ENCODE assay signal across 11 cellular contexts in the genomic region with DNA sequence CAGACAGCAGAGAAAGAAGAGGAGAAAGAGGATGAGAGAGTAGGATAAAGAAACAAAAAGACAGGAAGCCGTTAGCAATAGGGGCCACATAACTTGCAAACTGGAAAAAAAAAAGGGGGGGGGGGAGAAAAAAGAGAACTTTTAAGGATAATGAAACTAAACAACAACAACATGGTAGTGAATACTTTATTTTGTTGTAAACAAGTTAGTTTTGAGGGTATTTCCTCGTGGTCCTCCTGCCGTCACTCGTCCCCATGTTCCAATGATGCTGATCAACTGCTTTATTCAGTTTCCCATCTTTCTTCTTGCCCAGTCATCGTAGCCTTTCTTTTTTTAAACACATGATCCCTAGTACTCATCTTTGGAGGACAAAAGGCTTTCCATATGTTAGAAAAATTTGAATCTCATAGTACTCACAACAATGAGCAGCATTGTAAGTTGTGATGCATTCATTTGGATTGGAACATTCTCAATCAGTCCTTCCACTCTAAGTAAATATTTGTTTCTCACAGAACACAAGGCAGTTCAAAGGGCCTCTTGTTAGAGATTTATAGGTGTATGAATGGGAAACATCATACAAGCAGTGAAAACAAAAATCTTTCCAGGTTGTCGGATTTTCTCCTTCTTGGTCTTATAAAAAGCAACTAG. TPM values are rescaled to one million over a fixed set of nuclear protein-coding genes. Genes with fewer than 3 reads are reported as not detected.
DNase-seq lines count a peak whose midpoint lies in the region; ATAC-seq and TF ChIP-seq lines count a peak whose summit lies in the region.
"Had no signal": no experiment of that assay in that cellular context is flagged by ENCODE, and none has a peak within 500 bp of the region (broad histone marks: within the 10 kb centered on the region; RNA-seq: fewer than 3 reads in every experiment).

No MANE protein-coding gene starts in this region.

- H3K9me3 ChIP-seq in left ventricle myocardium inferior (replicated peaks) (no peaks in the 10 kb centered on the region), heart right ventricle (no peaks in the 10 kb centered on the region), liver (ENCODE audit: control insufficient read depth in 4 of 4, low read length in 3 of 4) (no peaks in the 10 kb centered on the region)
- H3K9me3 ChIP-seq: sigmoid colon, SJCRH30 had no signal

- 73 to 80% methylated on average over 6 of the region's 6 CpGs for WGBS in heart right ventricle, 2 donors
- 78% methylated on average over 6 of the region's 6 CpGs for WGBS in liver
- WGBS in lower leg skin, 2 donors: 74 to 84% methylated on average over 6 of the region's 6 CpGs

- no peak for TF ChIP-seq RAD21 in liver (IDR thresholded peaks at IDR 0.05)

- no peak for TF ChIP-seq POLR2A in lower leg skin (IDR thresholded peaks at IDR 0.05)

- no peaks in the 10 kb centered on the region for H3K27me3 ChIP-seq in left ventricle myocardium inferior (ENCODE audit: low read depth)
- no peaks in the 10 kb centered on the region for H3K27me3 ChIP-seq in heart right ventricle
- no peaks in the 10 kb centered on the region for H3K27me3 ChIP-seq in liver (ENCODE audit: control insufficient read depth in 4 of 4, insufficient read depth in 4 of 4, low read length in 3 of 4)
- H3K27me3 ChIP-seq: sigmoid colon, SJCRH30 had no signal

- H3K36me3 ChIP-seq in left ventricle myocardium inferior: peaks cover 49% of the 10 kb centered on the region
- H3K36me3 ChIP-seq in heart right ventricle: peaks cover 0 to 56% (median 11%) of the 10 kb centered on the region in 9 donors
- peaks cover 0 to 3% (median 0%) of the 10 kb centered on the region in 4 donors for H3K36me3 ChIP-seq in liver (ENCODE audit: control insufficient read depth in 4 of 4, insufficient read depth in 3 of 4, low read depth in 1 of 4, low read length in 3 of 4)
- H3K36me3 ChIP-seq: sigmoid colon, SJCRH30 had no signal

- ATAC-seq in heart right ventricle (no peak), GM18868 (IDR thresholded peaks at IDR 0.05; ENCODE audit: unreplicated experiment) (no peak)
- ATAC-seq: activated CD4-positive, alpha-beta T cell treated with anti-CD3 and anti-CD28 coated beads for 36 hours had no signal

- H3K4me3 ChIP-seq in left ventricle myocardium inferior (no peak overlapping the region), heart right ventricle (no peak overlapping the region), liver (ENCODE audit: low read depth in 1 of 3, low read length in 3 of 3) (no peak overlapping the region), lower leg skin (ENCODE audit: low read depth, poor library complexity, severe bottlenecking) (no peak overlapping the region)
- H3K4me3 ChIP-seq: sigmoid colon, SJCRH30 had no signal

- DNase-seq in left ventricle myocardium inferior (no peak), heart right ventricle (no peak), SHP77 treated with DMSO at 0.1 percent for 48 hours (lab: John Stamatoyannopoulos, UW) (peak; percentile 42), NCI-H446 treated with DMSO at 0.1 percent for 48 hours (lab: John Stamatoyannopoulos, UW) (no peak), lower leg skin (ENCODE audit: low spot score in 2 of 2) (no peak)
- DNase-seq in NK-92 treated with Interleukin-12 subunit alpha and Interleukin-12 subunit beta, amount 100 ng/mL, for 24 hours (lab: John Stamatoyannopoulos, UW): no peak
- DNase-seq: activated CD4-positive, alpha-beta T cell treated with anti-CD3 and anti-CD28 coated beads for 36 hours; sigmoid colon; SJCRH30 had no signal

- intact Hi-C loops in left ventricle myocardium inferior (cut with micrococcal nuclease) (no loop called here), heart right ventricle (cut with DNase I) (no loop called here), lower leg skin (cut with DNase I; ENCODE audit: low total_unique reads) (no loop called here)

- H3K9ac ChIP-seq in liver (ENCODE audit: low read depth in 1 of 2, low read length in 2 of 2): no peak overlapping the region

- peak overlapping the region; percentile 90 for H3K27ac ChIP-seq in left ventricle myocardium inferior (replicated peaks)
- peak overlapping the region in 3 of 10 donors; percentile 0 to 90 (median 87) for H3K27ac ChIP-seq in heart right ventricle
- peak overlapping the region in 1 of 2 donors; percentile 3 for H3K27ac ChIP-seq in liver (ENCODE audit: low read depth in 1 of 2, low read length in 2 of 2)
- H3K27ac ChIP-seq: SJCRH30 had no signal

- H3K4me1 ChIP-seq in left ventricle myocardium inferior (peaks cover 62% of the 10 kb centered on the region), heart right ventricle (peaks cover 0 to 62% (median 35%) of the 10 kb centered on the region in 9 donors), liver (ENCODE audit: control insufficient read depth in 4 of 4, insufficient read depth in 4 of 4, low read length in 3 of 4) (peaks cover 0 to 13% (median 5%) of the 10 kb centered on the region in 4 donors)
- H3K4me1 ChIP-seq: SJCRH30 had no signal

- TF ChIP-seq CTCF in left ventricle myocardium inferior (IDR thresholded peaks at IDR 0.05; ENCODE audit: borderline replicate concordance) (no peak), heart right ventricle (IDR thresholded peaks at IDR 0.05) (no peak), liver (IDR thresholded peaks at IDR 0.05; ENCODE audit: low read depth, low read length, missing input control) (no peak), lower leg skin (IDR thresholded peaks at IDR 0.05) (no peak)

TF ChIP-seq in liver, 16 proteins besides CTCF, POLR2A, EP300 and RAD21:
- no peak for TF ChIP-seq HNF4G (IDR thresholded peaks at IDR 0.05)
- TF ChIP-seq, protein P1, sequence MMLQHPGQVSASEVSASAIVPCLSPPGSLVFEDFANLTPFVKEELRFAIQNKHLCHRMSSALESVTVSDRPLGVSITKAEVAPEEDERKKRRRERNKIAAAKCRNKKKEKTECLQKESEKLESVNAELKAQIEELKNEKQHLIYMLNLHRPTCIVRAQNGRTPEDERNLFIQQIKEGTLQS (IDR thresholded peaks at IDR 0.05): no peak
- no peak for TF ChIP-seq TAF1 (conservative IDR thresholded peaks at IDR 0.05)
- TF ChIP-seq, protein P2, sequence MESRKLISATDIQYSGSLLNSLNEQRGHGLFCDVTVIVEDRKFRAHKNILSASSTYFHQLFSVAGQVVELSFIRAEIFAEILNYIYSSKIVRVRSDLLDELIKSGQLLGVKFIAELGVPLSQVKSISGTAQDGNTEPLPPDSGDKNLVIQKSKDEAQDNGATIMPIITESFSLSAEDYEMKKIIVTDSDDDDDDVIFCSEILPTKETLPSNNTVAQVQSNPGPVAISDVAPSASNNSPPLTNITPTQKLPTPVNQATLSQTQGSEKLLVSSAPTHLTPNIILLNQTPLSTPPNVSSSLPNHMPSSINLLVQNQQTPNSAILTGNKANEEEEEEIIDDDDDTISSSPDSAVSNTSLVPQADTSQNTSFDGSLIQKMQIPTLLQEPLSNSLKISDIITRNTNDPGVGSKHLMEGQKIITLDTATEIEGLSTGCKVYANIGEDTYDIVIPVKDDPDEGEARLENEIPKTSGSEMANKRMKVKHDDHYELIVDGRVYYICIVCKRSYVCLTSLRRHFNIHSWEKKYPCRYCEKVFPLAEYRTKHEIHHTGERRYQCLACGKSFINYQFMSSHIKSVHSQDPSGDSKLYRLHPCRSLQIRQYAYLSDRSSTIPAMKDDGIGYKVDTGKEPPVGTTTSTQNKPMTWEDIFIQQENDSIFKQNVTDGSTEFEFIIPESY (IDR thresholded peaks at IDR 0.05): no peak
- TF ChIP-seq NR2F2 (IDR thresholded peaks at IDR 0.05): no peak
- peak; percentile 6 to 33 for TF ChIP-seq HNF4A (conservative IDR thresholded peaks at IDR 0.05)

RNA-seq across cellular contexts. Expression of a gene that starts 8.5 kb away (rescaled TPM):
- total RNA-seq in left ventricle myocardium inferior (103 TPM), heart right ventricle (100 to 1,000 TPM in 5 of 10 donors, 10 to 100 TPM in 5; 63.6 to 142 (median 95.2) TPM), liver (10 to 100 TPM; 21.5 to 31.5 TPM), lower leg skin (100 to 1,000 TPM in 1 of 4 donors, 10 to 100 TPM in 3; 24.5 to 131 (median 51.0) TPM)
- polyA plus RNA-seq in heart right ventricle (100 to 1,000 TPM; 131 to 132 TPM), liver (10 to 100 TPM; 20.0 to 28.8 TPM)
- total RNA-seq: activated CD4-positive, alpha-beta T cell treated with anti-CD3 and anti-CD28 coated beads for 36 hours had no signal

RNA-seq across cellular contexts. Expression of a gene that starts 35.5 kb away (rescaled TPM):
- 11.2 TPM for total RNA-seq in left ventricle myocardium inferior
- 10 to 100 TPM in 6 of 10 donors, 1 to 10 TPM in 4; 4.1 to 21.2 (median 10.3) TPM for total RNA-seq in heart right ventricle
- 1 to 10 TPM; 6.0 TPM for polyA plus RNA-seq in heart right ventricle
- 10 to 100 TPM in 1 of 2 donors, 1 to 10 TPM in 1; 5.1 to 12.6 TPM for total RNA-seq in liver
- polyA plus RNA-seq in liver: 1 to 10 TPM; 4.9 to 7.7 TPM
- 1 to 10 TPM; 1.3 to 4.9 (median 3.0) TPM for total RNA-seq in lower leg skin
- total RNA-seq: activated CD4-positive, alpha-beta T cell treated with anti-CD3 and anti-CD28 coated beads for 36 hours; SJCRH30 had no signal
